Comparison of ENCODE assay signal across 2 cellular contexts in genomic region chr18:11866764-11867163, GRCh38.
A peak's percentile ranks its signal among the peaks of the same experiment; 100 is the strongest.
TF ChIP-seq lines count a peak whose summit lies in the region.

No MANE protein-coding gene starts in this region.

TF ChIP-seq in IMR-90, 13 proteins besides CTCF, POLR2A, EP300 and RAD21:
- no peak for TF ChIP-seq ELK1 (IDR thresholded peaks at IDR 0.05; ENCODE audit: borderline replicate concordance, low read depth, low read length)

TF ChIP-seq in K562, 482 proteins besides CTCF, POLR2A, EP300 and RAD21:
- TF ChIP-seq PURB (CRISPR knock-in tag; IDR thresholded peaks at IDR 0.05; ENCODE audit: low read depth) (no peak), ZKSCAN1 (IDR thresholded peaks at IDR 0.05; ENCODE audit: low read depth, low read length) (peak; percentile 82; the same call in 1 of the 2 replicates), TRIM25 (IDR thresholded peaks at IDR 0.05; ENCODE audit: borderline replicate concordance) (no peak), BHLHE40 (IDR thresholded peaks at IDR 0.05; ENCODE audit: low read length) (0 out of 2 replicates have a peak, but pooled peaks have one; percentile 8), RAD51 (IDR thresholded peaks at IDR 0.05; ENCODE audit: borderline replicate concordance, low read depth) (no peak), FOXJ2 (tag; IDR thresholded peaks at IDR 0.05) (no peak), CBFA2T3 (IDR thresholded peaks at IDR 0.05) (peak; percentile 31), ZFPM2 (CRISPR knock-in tag; IDR thresholded peaks at IDR 0.05) (no peak), KLF10 (CRISPR knock-in tag; IDR thresholded peaks at IDR 0.05) (no peak), SRSF9 (IDR thresholded peaks at IDR 0.05; ENCODE audit: borderline replicate concordance, low read depth, low read length) (no peak), FOSL1 (tag; conservative IDR thresholded peaks at IDR 0.05) (no peak), RNF219 (CRISPR knock-in tag; IDR thresholded peaks at IDR 0.05) (no peak), BRD4 (IDR thresholded peaks at IDR 0.05) (no peak), FIP1L1 (IDR thresholded peaks at IDR 0.05; ENCODE audit: low read depth, low read length, poor library complexity, severe bottlenecking) (no peak), RBBP5 (IDR thresholded peaks at IDR 0.05; ENCODE audit: borderline replicate concordance, insufficient read depth, low read length, poor library complexity, severe bottlenecking) (no peak), JUN (IDR thresholded peaks at IDR 0.05; ENCODE audit: borderline replicate concordance, low read depth, low read length) (no peak), JUN (CRISPR knock-in tag; IDR thresholded peaks at IDR 0.05; ENCODE audit: borderline replicate concordance) (no peak), ATF6 (CRISPR knock-in tag; IDR thresholded peaks at IDR 0.05) (no peak), ZNF398 (CRISPR knock-in tag; IDR thresholded peaks at IDR 0.05) (no peak)
